ENCODE assay signal across 30 cellular contexts in genomic region chr16:10242916-10243315, GRCh38.
DNase-seq lines count a peak whose midpoint lies in the region; ATAC-seq and TF ChIP-seq lines count a peak whose summit lies in the region.
"Had no signal": no experiment of that assay in that cellular context is flagged by ENCODE, and none has a peak within 500 bp of the region (broad histone marks: within the 10 kb centered on the region; RNA-seq: fewer than 3 reads in every experiment).

No MANE protein-coding gene starts in this region.

- H3K9me3 ChIP-seq in OCI-LY3 (ENCODE audit: insufficient read depth, low read length): no peaks in the 10 kb centered on the region
- H3K9me3 ChIP-seq: mucosa of descending colon, right lobe of liver, thyroid gland had no signal

- ATAC-seq in GM18502 (IDR thresholded peaks at IDR 0.05; ENCODE audit: poor library complexity, unreplicated experiment) (peak; percentile 58), HG02678 (IDR thresholded peaks at IDR 0.05; ENCODE audit: unreplicated experiment) (peak; percentile 50), GM18517 (IDR thresholded peaks at IDR 0.05; ENCODE audit: unreplicated experiment) (no peak)
- ATAC-seq in stimulated activated naive B cell treated with anti-CD40 and anti-IgM and Interleukin-4, amounts not matched to agents 10 μg/mL and 1 μg/mL and 100 μg/mL, for 72 hours (replicated peaks): peak; percentile 90 to 91
- ATAC-seq: CD8-positive, alpha-beta T cell; K562; mucosa of descending colon; right lobe of liver; Right ventricle myocardium inferior had no signal

- H4K20me1 ChIP-seq in OCI-LY3 (ENCODE audit: insufficient read depth, low read length): no peaks in the 10 kb centered on the region

- H3K27ac ChIP-seq in OCI-LY3 (ENCODE audit: low read length): no peak overlapping the region
- H3K27ac ChIP-seq: GM23248, parathyroid adenoma, right lobe of liver, thyroid gland had no signal

- peak overlapping the region; percentile 55 for H3K4me2 ChIP-seq in OCI-LY3 (ENCODE audit: low read length)

- H3K27me3 ChIP-seq in OCI-LY3 (ENCODE audit: low read depth, low read length): no peaks in the 10 kb centered on the region; the same call in 1 of the 2 replicates
- H3K27me3 ChIP-seq: right lobe of liver, thyroid gland had no signal

- H3K4me1 Mint-ChIP-seq in stimulated activated naive B cell treated with anti-CD40 and anti-IgM and Interleukin-4, amounts not matched to agents 10 μg/mL and 1 μg/mL and 100 μg/mL, for 72 hours: peaks cover 9 to 24% of the 10 kb centered on the region in 2 donors
- H3K4me1 Mint-ChIP-seq: activated naive CD8-positive, alpha-beta T cell treated with anti-CD3 and anti-CD28 coated beads, Interleukin-2, amount 10 ng/mL, durations not matched to agents 7 days and 5 days had no signal

- no peaks in the 10 kb centered on the region for H3K36me3 ChIP-seq in OCI-LY3 (replicated peaks; ENCODE audit: low read depth, low read length)
- H3K36me3 ChIP-seq: right lobe of liver, thyroid gland had no signal

- H3K4me3 ChIP-seq in OCI-LY3 (ENCODE audit: low read length): 0 out of 2 replicates have a peak overlapping the region, but pooled peaks have one; percentile 7
- H3K4me3 ChIP-seq: GM23248, K562, mucosa of descending colon, right lobe of liver, thyroid gland had no signal

- no peak overlapping the region for H3K9ac ChIP-seq in OCI-LY3 (ENCODE audit: low read length)
- H3K9ac ChIP-seq: GM23248, parathyroid adenoma had no signal

- peaks cover 8 to 21% of the 10 kb centered on the region in 2 donors for H3K27me3 Mint-ChIP-seq in stimulated activated naive B cell treated with anti-CD40 and anti-IgM and Interleukin-4, amounts not matched to agents 10 μg/mL and 1 μg/mL and 100 μg/mL, for 72 hours

- H2AFZ ChIP-seq in OCI-LY3 (ENCODE audit: low read depth, low read length): no peak overlapping the region
- H2AFZ ChIP-seq: GM23248, parathyroid adenoma had no signal

- H3K36me3 Mint-ChIP-seq in stimulated activated naive B cell treated with anti-CD40 and anti-IgM and Interleukin-4, amounts not matched to agents 10 μg/mL and 1 μg/mL and 100 μg/mL, for 72 hours: no peaks in the 10 kb centered on the region
- H3K36me3 Mint-ChIP-seq: activated naive CD8-positive, alpha-beta T cell treated with anti-CD3 and anti-CD28 coated beads, Interleukin-2, amount 10 ng/mL, durations not matched to agents 7 days and 5 days; CD8-positive, alpha-beta T cell had no signal

- no peak for TF ChIP-seq CTCF in OCI-LY3 (IDR thresholded peaks at IDR 0.05; ENCODE audit: low read depth, low read length)

- no peak for DNase-seq in stimulated activated naive B cell treated with anti-CD40 and anti-IgM and Interleukin-4, amounts not matched to agents 10 μg/mL and 1 μg/mL and 100 μg/mL, for 72 hours
- DNase-seq in DMS114 treated with DMSO at 0.1 percent for 48 hours (lab: John Stamatoyannopoulos, UW; ENCODE audit: unreplicated experiment) (no peak), AG08395 (ENCODE audit: low spot score) (no peak)
- DNase-seq: activated CD4-positive, alpha-beta T cell treated with anti-CD3 and anti-CD28 coated beads, Interleukin-2, amount 50 U/mL, for 48 hours; activated CD8-positive, alpha-beta memory T cell treated with anti-CD3 and anti-CD28 coated beads, Interleukin-2, amount 50 U/mL, for 48 hours; activated effector memory CD4-positive, alpha-beta T cell treated with Interleukin-2 at 50 U/mL for 16 hours; activated naive CD8-positive, alpha-beta T cell treated with anti-CD3 and anti-CD28 coated beads, Interleukin-2, amount 10 ng/mL, durations not matched to agents 7 days and 5 days; CD8-positive, alpha-beta T cell; central memory CD4-positive, alpha-beta T cell; dermis blood vessel endothelial cell; DMS 273 treated with DMSO at 0.1 percent for 48 hours; GM23248; HFFc6; mucosa of descending colon; NCI-H1694 treated with DMSO at 0.1 percent for 48 hours; NCI-H526; right lobe of liver; stimulated activated CD4-positive, alpha-beta T cell treated with anti-CD3 and anti-CD28 coated beads, Interleukin-12 subunit alpha, Interleukin-12 subunit beta, amount 100 ng/mL, for 4 hours; stimulated activated CD4-positive, alpha-beta T cell treated with anti-CD3 and anti-CD28 coated beads, Interleukin-4, amount 100 ng/mL, for 24 hours; T1000; thyroid gland had no signal

- no peak overlapping the region for H3K27ac Mint-ChIP-seq in stimulated activated naive B cell treated with anti-CD40 and anti-IgM and Interleukin-4, amounts not matched to agents 10 μg/mL and 1 μg/mL and 100 μg/mL, for 72 hours
- H3K27ac Mint-ChIP-seq: activated naive CD8-positive, alpha-beta T cell treated with anti-CD3 and anti-CD28 coated beads, Interleukin-2, amount 10 ng/mL, durations not matched to agents 7 days and 5 days; CD8-positive, alpha-beta T cell; HFFc6; nephron progenitor cell; stimulated activated naive CD8-positive, alpha-beta T cell treated with anti-CD3 and anti-CD28 coated beads, Interleukin-15, Interleukin-2, amounts not matched to agents 100 ng/mL and 50 ng/mL, for 24 hours had no signal

- no peak overlapping the region for H3K4me3 Mint-ChIP-seq in stimulated activated naive B cell treated with anti-CD40 and anti-IgM and Interleukin-4, amounts not matched to agents 10 μg/mL and 1 μg/mL and 100 μg/mL, for 72 hours
- H3K4me3 Mint-ChIP-seq: activated naive CD8-positive, alpha-beta T cell treated with anti-CD3 and anti-CD28 coated beads, Interleukin-2, amount 10 ng/mL, durations not matched to agents 7 days and 5 days; CD8-positive, alpha-beta T cell; HFFc6; nephron progenitor cell; stimulated activated naive CD8-positive, alpha-beta T cell treated with anti-CD3 and anti-CD28 coated beads, Interleukin-15, Interleukin-2, amounts not matched to agents 100 ng/mL and 50 ng/mL, for 24 hours had no signal

- H3K4me1 ChIP-seq in OCI-LY3 (ENCODE audit: low read length): peaks cover 13% of the 10 kb centered on the region
- H3K4me1 ChIP-seq: parathyroid adenoma, right lobe of liver, thyroid gland had no signal

- H3K9me3 Mint-ChIP-seq in stimulated activated naive B cell treated with anti-CD40 and anti-IgM and Interleukin-4, amounts not matched to agents 10 μg/mL and 1 μg/mL and 100 μg/mL, for 72 hours: no peaks in the 10 kb centered on the region
- H3K9me3 Mint-ChIP-seq: activated naive CD8-positive, alpha-beta T cell treated with anti-CD3 and anti-CD28 coated beads, Interleukin-2, amount 10 ng/mL, durations not matched to agents 7 days and 5 days; CD8-positive, alpha-beta T cell; HFFc6; nephron progenitor cell; stimulated activated naive CD8-positive, alpha-beta T cell treated with anti-CD3 and anti-CD28 coated beads, Interleukin-15, Interleukin-2, amounts not matched to agents 100 ng/mL and 50 ng/mL, for 24 hours had no signal

- H3K79me2 ChIP-seq in OCI-LY3 (ENCODE audit: low read length): no peaks in the 10 kb centered on the region
- H3K79me2 ChIP-seq: parathyroid adenoma had no signal
